Comparison of ENCODE assay signal across 17 cellular contexts in the genomic region with DNA sequence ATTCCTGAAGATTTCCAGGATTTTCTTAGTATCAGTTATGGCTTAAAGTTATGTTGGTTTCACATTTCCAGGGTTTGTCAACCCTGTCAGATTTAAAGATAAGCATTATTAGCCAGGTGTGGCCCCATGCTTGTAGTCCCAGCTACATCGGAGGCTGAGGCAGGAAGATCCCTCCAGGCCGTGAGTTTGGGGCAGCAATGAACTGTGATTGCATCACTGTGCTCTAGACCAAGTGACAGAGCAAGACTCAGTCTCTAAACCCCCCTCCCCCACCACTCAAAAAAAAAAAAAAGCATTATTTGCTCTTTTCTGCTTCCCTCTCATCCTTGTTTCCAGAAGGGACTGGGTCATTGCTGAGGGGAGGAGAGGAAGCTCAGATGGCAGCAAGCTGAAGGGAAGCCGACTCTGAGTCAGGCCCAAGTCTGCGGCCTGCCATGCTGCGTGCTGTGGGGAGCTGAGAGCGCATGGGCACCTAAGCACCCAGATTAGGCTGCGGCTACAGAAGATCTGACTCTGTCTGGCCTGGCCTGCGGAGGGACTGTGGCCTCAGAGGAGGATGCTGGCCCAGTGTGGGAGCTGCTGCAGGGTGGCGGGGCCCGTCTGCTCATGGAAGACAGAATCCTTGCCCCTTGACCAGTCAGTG. TPM values are rescaled to one million over a fixed set of nuclear protein-coding genes. Genes with fewer than 3 reads are reported as not detected.
"Had no signal": no experiment of that assay in that cellular context is flagged by ENCODE, and none has a peak within 500 bp of the region (broad histone marks: within the 10 kb centered on the region; RNA-seq: fewer than 3 reads in every experiment).

No MANE protein-coding gene starts in this region.

RNA-seq across cellular contexts. Expression of a gene that starts 10.3 kb away (rescaled TPM):
- total RNA-seq: activated CD4-positive, alpha-beta memory T cell treated with anti-CD3 and anti-CD28 coated beads, Interleukin-2, amount 10 ng/mL, durations not matched to agents 7 days and 5 days; activated CD4-positive, alpha-beta T cell treated with anti-CD3 and anti-CD28 coated beads, Interleukin-2, amount 10 ng/mL, durations not matched to agents 7 days and 5 days; activated naive CD4-positive, alpha-beta T cell treated with anti-CD3 and anti-CD28 coated beads, Interleukin-2, amount 50 U/mL, for 72 hours; activated T-helper 2 cell treated with anti-CD3 and anti-CD28 coated beads, Interferon-gamma antibody, Interleukin-2, Interleukin-4, amounts not matched to agents 10 μg/mL and 5 μg/mL and 100 μg/mL, durations not matched to agents 14 hours and 24 hours and 36 hours; dermis blood vessel endothelial cell; esophagus muscularis mucosa; foreskin keratinocyte; kidney epithelial cell; lower leg skin; naive thymus-derived CD8-positive, alpha-beta T cell; omental fat pad; pulmonary artery endothelial cell; smooth muscle cell; temporal lobe; tibial nerve; urinary bladder had no signal
- polyA plus RNA-seq: foreskin keratinocyte; naive thymus-derived CD8-positive, alpha-beta T cell; smooth muscle cell; urinary bladder had no signal

RNA-seq across cellular contexts. Expression of a gene that starts 58.9 kb away (rescaled TPM):
- total RNA-seq: activated CD4-positive, alpha-beta memory T cell treated with anti-CD3 and anti-CD28 coated beads, Interleukin-2, amount 10 ng/mL, durations not matched to agents 7 days and 5 days; activated CD4-positive, alpha-beta T cell treated with anti-CD3 and anti-CD28 coated beads, Interleukin-2, amount 10 ng/mL, durations not matched to agents 7 days and 5 days; activated naive CD4-positive, alpha-beta T cell treated with anti-CD3 and anti-CD28 coated beads, Interleukin-2, amount 50 U/mL, for 72 hours; activated T-helper 2 cell treated with anti-CD3 and anti-CD28 coated beads, Interferon-gamma antibody, Interleukin-2, Interleukin-4, amounts not matched to agents 10 μg/mL and 5 μg/mL and 100 μg/mL, durations not matched to agents 14 hours and 24 hours and 36 hours; esophagus muscularis mucosa; foreskin keratinocyte; heart right ventricle; kidney epithelial cell; lower leg skin; naive thymus-derived CD8-positive, alpha-beta T cell; temporal lobe; tibial nerve; urinary bladder had no signal
- polyA plus RNA-seq: foreskin keratinocyte; heart right ventricle; naive thymus-derived CD8-positive, alpha-beta T cell; urinary bladder had no signal
